In the genomic region with DNA sequence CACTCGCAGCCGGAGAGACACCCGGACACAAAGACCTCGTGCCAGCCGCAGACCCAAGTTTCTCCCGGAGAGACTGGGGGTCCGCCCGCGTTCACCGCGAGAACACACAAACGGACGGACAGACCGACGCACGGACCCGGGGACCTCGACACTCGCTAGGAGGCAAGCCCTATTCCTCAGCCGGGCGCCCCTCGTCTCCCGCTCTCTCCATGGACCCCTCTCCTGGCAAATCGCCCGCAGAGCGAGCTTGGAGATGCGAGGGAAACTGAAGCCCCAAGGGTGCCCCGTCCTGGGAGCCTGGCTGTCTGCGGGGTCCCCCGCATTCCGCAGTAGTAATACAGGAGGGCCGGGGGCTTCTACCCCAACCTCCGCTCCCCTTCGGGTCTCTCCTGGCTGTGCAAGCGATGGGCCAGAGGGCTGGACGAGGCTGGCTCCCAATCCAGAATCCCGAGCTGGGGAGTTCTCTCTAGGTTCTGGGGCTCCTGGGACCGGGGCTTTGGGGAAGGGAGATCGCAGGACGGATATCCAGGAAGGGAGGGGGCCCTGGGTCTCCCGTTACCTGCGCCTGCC, we compare ENCODE assay signal across 10 cellular contexts. TPM values are rescaled to one million over a fixed set of nuclear protein-coding genes. Genes with fewer than 3 reads are reported as not detected.
DNase-seq lines count a peak whose midpoint lies in the region; ATAC-seq and TF ChIP-seq lines count a peak whose summit lies in the region.
"Had no signal": no experiment of that assay in that cellular context is flagged by ENCODE, and none has a peak within 500 bp of the region (broad histone marks: within the 10 kb centered on the region; RNA-seq: fewer than 3 reads in every experiment).

No MANE protein-coding gene starts in this region.

- H3K36me3 ChIP-seq in iPS-18a (ENCODE audit: control insufficient read depth, low read depth, low read length): peaks cover 7% of the 10 kb centered on the region
- no peaks in the 10 kb centered on the region for H3K36me3 ChIP-seq in smooth muscle cell (ENCODE audit: low read depth)
- H3K36me3 ChIP-seq in SJCRH30: no peaks in the 10 kb centered on the region

- H4K20me1 ChIP-seq in smooth muscle cell (ENCODE audit: low read depth): no peaks in the 10 kb centered on the region

- peaks cover 7% of the 10 kb centered on the region for H3F3A ChIP-seq in smooth muscle cell (ENCODE audit: low read depth)

- H3K9ac ChIP-seq in iPS-18a (ENCODE audit: low read length) (peak overlapping the region; percentile 69), smooth muscle cell (ENCODE audit: low read depth) (no peak overlapping the region)

- no peak for TF ChIP-seq CTCF in smooth muscle cell (IDR thresholded peaks at IDR 0.05; ENCODE audit: borderline replicate concordance, insufficient read depth, poor library complexity, severe bottlenecking)

- peaks cover 18% of the 10 kb centered on the region for H3K4me1 Mint-ChIP-seq in activated T-cell treated with anti-CD3 and anti-CD28 coated beads, Interleukin-2, amount 50 U/mL, for 4 hours (ENCODE audit: low read depth)

- peaks cover 28% of the 10 kb centered on the region for H3K27me3 ChIP-seq in iPS-18a (ENCODE audit: control insufficient read depth, insufficient read depth, low read length)
- peaks cover 96% of the 10 kb centered on the region for H3K27me3 ChIP-seq in smooth muscle cell (ENCODE audit: low read depth)
- no peaks in the 10 kb centered on the region for H3K27me3 ChIP-seq in SJCRH30

- WGBS in smooth muscle cell (ENCODE audit: low lambda C conversion rate): 2% methylated on average over 39 of the region's 42 CpGs

- H3K27ac ChIP-seq in iPS-18a (ENCODE audit: low read length) (no peak overlapping the region), smooth muscle cell (ENCODE audit: low read depth) (no peak overlapping the region), SJCRH30 (no peak overlapping the region)

- H3K4me2 ChIP-seq in smooth muscle cell: peak overlapping the region; percentile 88

- H3K27me3 Mint-ChIP-seq in activated T-cell treated with anti-CD3 and anti-CD28 coated beads, Interleukin-2, amount 50 U/mL, for 4 hours (ENCODE audit: low read depth): peaks cover 75% of the 10 kb centered on the region

- H3K4me3 Mint-ChIP-seq in activated T-cell treated with anti-CD3 and anti-CD28 coated beads, Interleukin-2, amount 50 U/mL, for 4 hours: peak overlapping the region; percentile 26

- peak in 1 of 2 donors; percentile 9 for ATAC-seq in activated T-cell treated with anti-CD3 and anti-CD28 coated beads, Interleukin-2, amount 50 U/mL, for 4 hours

- H3K79me2 ChIP-seq in smooth muscle cell (ENCODE audit: low read depth): no peaks in the 10 kb centered on the region

- H3K9me3 ChIP-seq in iPS-18a (ENCODE audit: control insufficient read depth, low read depth, low read length): no peaks in the 10 kb centered on the region
- no peaks in the 10 kb centered on the region for H3K9me3 ChIP-seq in smooth muscle cell (replicated peaks; ENCODE audit: low read depth)
- H3K9me3 ChIP-seq in SJCRH30 (replicated peaks): no peaks in the 10 kb centered on the region

- H3K9me3 Mint-ChIP-seq in activated T-cell treated with anti-CD3 and anti-CD28 coated beads, Interleukin-2, amount 50 U/mL, for 4 hours: no peaks in the 10 kb centered on the region

- no peaks in the 10 kb centered on the region for H3K36me3 Mint-ChIP-seq in activated T-cell treated with anti-CD3 and anti-CD28 coated beads, Interleukin-2, amount 50 U/mL, for 4 hours (ENCODE audit: insufficient read depth)

- H3K4me1 ChIP-seq in iPS-18a (ENCODE audit: control insufficient read depth, low read depth, low read length) (peaks cover 13% of the 10 kb centered on the region), smooth muscle cell (ENCODE audit: low read depth) (peaks cover 6% of the 10 kb centered on the region), SJCRH30 (no peaks in the 10 kb centered on the region)

- peak overlapping the region; percentile 78 for H3K4me3 ChIP-seq in iPS-18a (ENCODE audit: low read length)
- peak overlapping the region; percentile 50 for H3K4me3 ChIP-seq in smooth muscle cell
- no peak overlapping the region for H3K4me3 ChIP-seq in SJCRH30

- DNase-seq in NCI-H1105 (lab: John Stamatoyannopoulos, UW): peak; percentile 27
- no peak for DNase-seq in NCI-H1105 treated with DMSO at 0.1 percent for 48 hours (lab: John Stamatoyannopoulos, UW)
- no peak for DNase-seq in activated T-cell treated with anti-CD3 and anti-CD28 coated beads, Interleukin-2, amount 50 U/mL, for 4 hours
- no peak for DNase-seq in smooth muscle cell (lab: John Stamatoyannopoulos, UW; ENCODE audit: unreplicated experiment)
- no peak for DNase-seq in mesenteric fat pad (ENCODE audit: low spot score)
- DNase-seq in SJCRH30: no peak
- DNase-seq in activated CD8-positive, alpha-beta memory T cell treated with anti-CD3 and anti-CD28 coated beads, Interleukin-2, amount 50 U/mL, for 48 hours: no peak

- H2AFZ ChIP-seq in smooth muscle cell (ENCODE audit: low read depth): no peak overlapping the region

RNA-seq across cellular contexts. Expression of gene SYT6, which starts 0.5 kb away (rescaled TPM):
- total RNA-seq in activated T-cell treated with anti-CD3 and anti-CD28 coated beads, Interleukin-2, amount 50 U/mL, for 4 hours: not detected
- total RNA-seq in smooth muscle cell (not detected in 2 replicates), mesenteric fat pad (not detected)
- 0.15 TPM in 1 of 2 replicates, not detected in the other for polyA plus RNA-seq in smooth muscle cell
- 0.04 and 0.08 TPM in 2 replicates for total RNA-seq in SJCRH30 (2014; rRNA removed; shearing (Covaris generic))
- total RNA-seq: activated CD8-positive, alpha-beta memory T cell treated with anti-CD3 and anti-CD28 coated beads for 36 hours; epithelial cell of proximal tubule had no signal
